ENCODE assay signal across 8 cellular contexts in genomic region chr14:56581041-56581727, GRCh38. TPM values are rescaled to one million over a fixed set of nuclear protein-coding genes. Genes with fewer than 3 reads are reported as not detected.
DNase-seq lines count a peak whose midpoint lies in the region; TF ChIP-seq lines count a peak whose summit lies in the region.

No MANE protein-coding gene starts in this region.

- H4K20me1 ChIP-seq in H9 (ENCODE audit: control insufficient read depth, insufficient read depth, insufficient read length): no peaks in the 10 kb centered on the region

- H3K27me3 Mint-ChIP-seq in H9 (ENCODE audit: low read depth): no peaks in the 10 kb centered on the region
- no peaks in the 10 kb centered on the region for H3K27me3 Mint-ChIP-seq in activated CD4-positive, alpha-beta memory T cell treated with anti-CD3 and anti-CD28 coated beads, Interleukin-2, amount 10 ng/mL, durations not matched to agents 7 days and 5 days

- peak; percentile 7 to 9 for DNase-seq in AML-193 (lab: John Stamatoyannopoulos, UW)
- DNase-seq in H9: no peak
- DNase-seq in activated CD4-positive, alpha-beta memory T cell treated with anti-CD3 and anti-CD28 coated beads, Interleukin-2, amount 10 ng/mL, durations not matched to agents 7 days and 5 days: no peak
- no peak for DNase-seq in mesenchymal stem cell
- DNase-seq in DMS114 treated with DMSO at 0.1 percent for 48 hours (lab: John Stamatoyannopoulos, UW; ENCODE audit: unreplicated experiment): no peak
- no peak for DNase-seq in iPS-NIHi7 (ENCODE audit: extremely low spot score)
- no peak for DNase-seq in epidermal melanocyte (ENCODE audit: insufficient read length, low spot score)
- no peak for DNase-seq in NCI-H2081 treated with DMSO at 0.1 percent for 48 hours (lab: John Stamatoyannopoulos, UW)

- H3K9me3 Mint-ChIP-seq in H9: no peaks in the 10 kb centered on the region
- H3K9me3 Mint-ChIP-seq in activated CD4-positive, alpha-beta memory T cell treated with anti-CD3 and anti-CD28 coated beads, Interleukin-2, amount 10 ng/mL, durations not matched to agents 7 days and 5 days: no peaks in the 10 kb centered on the region

- H2BK12ac ChIP-seq in H9 (ENCODE audit: insufficient read length, low read depth, low read length) (no peak overlapping the region), mesenchymal stem cell (ENCODE audit: low read length in 2 of 2) (no peak overlapping the region)

- no peak overlapping the region for H3K27ac ChIP-seq in H9 (ENCODE audit: insufficient read length, low read depth, low read length)
- H3K27ac ChIP-seq in mesenchymal stem cell (ENCODE audit: low read length, poor library complexity, severe bottlenecking): no peak overlapping the region

- H3K4me3 Mint-ChIP-seq in H9: peak overlapping the region; percentile 79 to 86
- H3K4me3 Mint-ChIP-seq in activated CD4-positive, alpha-beta memory T cell treated with anti-CD3 and anti-CD28 coated beads, Interleukin-2, amount 10 ng/mL, durations not matched to agents 7 days and 5 days: peak overlapping the region; percentile 15

- H3K4me3 ChIP-seq in mesenchymal stem cell (ENCODE audit: insufficient read depth in 1 of 2, low read depth in 1 of 2, low read length in 2 of 2): peak overlapping the region in 1 of 2 experiments; percentile 97

- H3T11ph ChIP-seq in H9 (ENCODE audit: low read length): no peak overlapping the region

- peaks cover 0 to 10% of the 10 kb centered on the region in 2 experiments for H3K36me3 ChIP-seq in mesenchymal stem cell (ENCODE audit: control insufficient read depth in 1 of 2, insufficient read depth in 2 of 2, low read depth in 1 of 2, low read length in 2 of 2)

- no peak overlapping the region for H3K56ac ChIP-seq in H9 (ENCODE audit: insufficient read length, low read depth, low read length)

- no peak overlapping the region for H4K91ac ChIP-seq in H9 (ENCODE audit: insufficient read length, low read depth, low read length)
- H4K91ac ChIP-seq in mesenchymal stem cell (ENCODE audit: low read length): no peak overlapping the region

- H3K27me3 ChIP-seq in H9 (ENCODE audit: insufficient read depth, low read length): no peaks in the 10 kb centered on the region
- H3K27me3 ChIP-seq in mesenchymal stem cell (ENCODE audit: control insufficient read depth in 1 of 2, insufficient read depth in 1 of 2, low read length in 2 of 2): no peaks in the 10 kb centered on the region

- H3K9ac ChIP-seq in H9 (ENCODE audit: extremely low read depth, insufficient read length, low read length) (no peak overlapping the region), mesenchymal stem cell (ENCODE audit: low read length) (peak overlapping the region; percentile 97)

- no peak overlapping the region for H3K14ac ChIP-seq in H9 (ENCODE audit: insufficient read depth, low read length)
- no peak overlapping the region for H3K14ac ChIP-seq in mesenchymal stem cell (ENCODE audit: low read length in 2 of 2)

- H2BK5ac ChIP-seq in H9 (ENCODE audit: insufficient read length, low read length) (no peak overlapping the region), mesenchymal stem cell (ENCODE audit: low read depth, low read length, poor library complexity, severe bottlenecking) (no peak overlapping the region)

- H3K4me1 Mint-ChIP-seq in H9: peaks cover 10 to 14% of the 10 kb centered on the region in 2 experiments
- H3K4me1 Mint-ChIP-seq in activated CD4-positive, alpha-beta memory T cell treated with anti-CD3 and anti-CD28 coated beads, Interleukin-2, amount 10 ng/mL, durations not matched to agents 7 days and 5 days: peaks cover 33% of the 10 kb centered on the region

- H3K9me3 ChIP-seq in H9 (ENCODE audit: control insufficient read depth, low read depth, low read length): no peaks in the 10 kb centered on the region
- H3K9me3 ChIP-seq in mesenchymal stem cell (ENCODE audit: control insufficient read depth, low read length): no peaks in the 10 kb centered on the region

- H2AK5ac ChIP-seq in H9 (ENCODE audit: insufficient read length, low read length) (no peak overlapping the region), mesenchymal stem cell (ENCODE audit: low read length, severe bottlenecking) (no peak overlapping the region)

- H2AFZ ChIP-seq in H9 (ENCODE audit: low read length): no peak overlapping the region
- no peak overlapping the region for H2AFZ ChIP-seq in mesenchymal stem cell (ENCODE audit: low read depth, low read length)

- WGBS in H9 (ENCODE audit: extremely low coverage, insufficient read length, low lambda C conversion rate): no CpG with 5 or more reads among the region's 6 CpGs
- 67% methylated on average over 5 of the region's 6 CpGs for WGBS in mesenchymal stem cell

- H2BK120ac ChIP-seq in H9 (ENCODE audit: low read depth, low read length, poor library complexity, severe bottlenecking) (no peak overlapping the region), mesenchymal stem cell (ENCODE audit: low read depth, low read length) (no peak overlapping the region)

- no peak overlapping the region for H3K4ac ChIP-seq in H9 (ENCODE audit: low read depth, low read length)
- H3K4ac ChIP-seq in mesenchymal stem cell (ENCODE audit: low read depth in 1 of 2, low read length in 2 of 2): no peak overlapping the region

- H3K23me2 ChIP-seq in H9 (ENCODE audit: insufficient read length, low read depth, low read length, poor library complexity, severe bottlenecking): peaks cover 4% of the 10 kb centered on the region

- POLR2A ChIA-PET in activated CD4-positive, alpha-beta memory T cell treated with anti-CD3 and anti-CD28 coated beads, Interleukin-2, amount 10 ng/mL, durations not matched to agents 7 days and 5 days (lab: Charles Lee): interaction anchor here (2.3 kb wide), 1 partner anchor 688 kb away, joined by 14 read pairs; the partner anchor contains the start of genes AP5M1 and EXOC5

- H3K79me1 ChIP-seq in H9 (ENCODE audit: insufficient read depth, low read depth, low read length, poor library complexity, severe bottlenecking) (no peaks in the 10 kb centered on the region), mesenchymal stem cell (replicated peaks; ENCODE audit: low read length, poor library complexity, severe bottlenecking) (peaks cover 19% of the 10 kb centered on the region)

- H3K36me3 Mint-ChIP-seq in H9 (ENCODE audit: insufficient read depth in 1 of 3, low read depth in 3 of 3): peaks cover 0 to 3% (median 0%) of the 10 kb centered on the region in 3 experiments; a peak in 2 of 7 replicates
- H3K36me3 Mint-ChIP-seq in activated CD4-positive, alpha-beta memory T cell treated with anti-CD3 and anti-CD28 coated beads, Interleukin-2, amount 10 ng/mL, durations not matched to agents 7 days and 5 days (ENCODE audit: low read depth): no peaks in the 10 kb centered on the region

- H3K4me1 ChIP-seq in H9 (ENCODE audit: insufficient read depth, low read length): no peaks in the 10 kb centered on the region; the same call in 1 of the 2 replicates
- H3K4me1 ChIP-seq in mesenchymal stem cell (ENCODE audit: control insufficient read depth, insufficient read depth, low read depth, low read length): peaks cover 4% of the 10 kb centered on the region

- H2BK15ac ChIP-seq in H9 (ENCODE audit: low read depth, low read length) (no peak overlapping the region), mesenchymal stem cell (ENCODE audit: low read depth, poor library complexity, severe bottlenecking) (no peak overlapping the region)

- H3K23ac ChIP-seq in H9 (ENCODE audit: insufficient read length, low read depth, low read length) (no peak overlapping the region), mesenchymal stem cell (ENCODE audit: low read length in 2 of 2) (no peak overlapping the region)

- H4K8ac ChIP-seq in H9 (replicated peaks; ENCODE audit: insufficient read length, low read depth, low read length) (no peak overlapping the region), mesenchymal stem cell (ENCODE audit: low read length) (no peak overlapping the region)

- no peak overlapping the region for H4K5ac ChIP-seq in H9 (ENCODE audit: insufficient read length, low read depth, low read length)

- H3K18ac ChIP-seq in H9 (ENCODE audit: insufficient read length, low read depth, low read length) (no peak overlapping the region), mesenchymal stem cell (ENCODE audit: low read depth in 1 of 2, low read length in 2 of 2) (no peak overlapping the region)

- peak overlapping the region; percentile 87 for H3K4me2 ChIP-seq in H9 (ENCODE audit: insufficient read depth, insufficient read length, low read length)
- peak overlapping the region; percentile 25 for H3K4me2 ChIP-seq in mesenchymal stem cell (ENCODE audit: low read length, poor library complexity, severe bottlenecking)

- CTCF ChIA-PET in activated CD4-positive, alpha-beta memory T cell treated with anti-CD3 and anti-CD28 coated beads, Interleukin-2, amount 10 ng/mL, durations not matched to agents 7 days and 5 days (lab: Charles Lee): no interaction called here

- H3K27ac Mint-ChIP-seq in H9: no peak overlapping the region
- H3K27ac Mint-ChIP-seq in activated CD4-positive, alpha-beta memory T cell treated with anti-CD3 and anti-CD28 coated beads, Interleukin-2, amount 10 ng/mL, durations not matched to agents 7 days and 5 days: no peak overlapping the region

- H2BK20ac ChIP-seq in H9 (ENCODE audit: low read depth, low read length, poor library complexity, severe bottlenecking): no peak overlapping the region

- H3K79me2 ChIP-seq in H9 (ENCODE audit: insufficient read depth, low read length): peaks cover 17% of the 10 kb centered on the region; the same call in 1 of the 2 replicates

- no peak for TF ChIP-seq CTCF in H9 (conservative IDR thresholded peaks at IDR 0.05)

RNA-seq across cellular contexts. Expression of gene TMEM260, which starts 1.6 kb away (rescaled TPM):
- 19.1 and 20.0 TPM in 2 replicates for total RNA-seq in H9 (2021)
- total RNA-seq in activated CD4-positive, alpha-beta memory T cell treated with anti-CD3 and anti-CD28 coated beads, Interleukin-2, amount 10 ng/mL, durations not matched to agents 7 days and 5 days: 10 to 100 TPM; 15.1 to 19.4 TPM
- polyA plus RNA-seq in mesenchymal stem cell (2013, experiment 1 of 2): 15.2 TPM
- polyA plus RNA-seq in mesenchymal stem cell (2013, experiment 2 of 2): 16.4 TPM

Comparison
In these comparisons a context has a peak if more than half of its experiments do, and no peak if none do; other contexts are left out.
1. DNase-seq: peak in AML-193 (2 of 2); none in H9 (single experiment), activated CD4-positive, alpha-beta memory T cell treated with anti-CD3 and anti-CD28 coated beads, Interleukin-2, amount 10 ng/mL, durations not matched to agents 7 days and 5 days (single experiment), mesenchymal stem cell (single experiment), DMS114 treated with DMSO at 0.1 percent for 48 hours (single experiment), iPS-NIHi7 (single experiment), epidermal melanocyte (single experiment) and NCI-H2081 treated with DMSO at 0.1 percent for 48 hours (single experiment).